In genomic region chr10:31978158-31978483, GRCh38 we compare ENCODE assay signal across 1 cellular context.
A peak's percentile ranks its signal among the peaks of the same experiment; 100 is the strongest.
TF ChIP-seq lines count a peak whose summit lies in the region.

No MANE protein-coding gene starts in this region.

TF ChIP-seq in HepG2, 621 proteins besides CTCF, POLR2A, EP300 and RAD21:
- TF ChIP-seq MAFK (conservative IDR thresholded peaks at IDR 0.05 in 1 of 2, IDR thresholded peaks at IDR 0.05 in 1 of 2; ENCODE audit: low read length in 2 of 2) (peak; percentile 96 to 98), MAFF (IDR thresholded peaks at IDR 0.05; ENCODE audit: low read depth, low read length) (peak; percentile 97), ZSCAN22 (CRISPR knock-in tag; IDR thresholded peaks at IDR 0.05) (no peak)
